Comparison of ENCODE assay signal across 7 cellular contexts in genomic region chr17:75096082-75096625, GRCh38. TPM values are rescaled to one million over a fixed set of nuclear protein-coding genes. Genes with fewer than 3 reads are reported as not detected.
A peak's percentile ranks its signal among the peaks of the same experiment; 100 is the strongest.
DNase-seq lines count a peak whose midpoint lies in the region; ATAC-seq, FAIRE-seq and TF ChIP-seq lines count a peak whose summit lies in the region.

No MANE protein-coding gene starts in this region.

- peaks cover 0 to 4% of the 10 kb centered on the region in 2 donors for H3K36me3 ChIP-seq in kidney (ENCODE audit: control insufficient read depth in 1 of 2, insufficient read depth in 2 of 2, low read length in 2 of 2)
- H3K36me3 ChIP-seq in upper lobe of right lung: peaks cover 19% of the 10 kb centered on the region
- H3K36me3 ChIP-seq in neural progenitor cell: no peaks in the 10 kb centered on the region

- H3K36me3 Mint-ChIP-seq in neural progenitor cell: no peaks in the 10 kb centered on the region

- H3K4me3 Mint-ChIP-seq in neural progenitor cell: no peak overlapping the region

- DNase-seq in HuH-7.5 (ENCODE audit: low spot score) (peak; percentile 74), amniotic epithelial cell (ENCODE audit: low read depth) (peak; percentile 70), kidney (peak; percentile 94), upper lobe of right lung (peak; percentile 93), NCI-H187 treated with DMSO at 0.1 percent for 48 hours (lab: John Stamatoyannopoulos, UW) (no peak), neural progenitor cell (ENCODE audit: low spot score) (no peak)

- no peak overlapping the region for H3K4me2 ChIP-seq in neural progenitor cell

- H3K9me3 ChIP-seq in kidney (ENCODE audit: control insufficient read depth in 1 of 2, low read length in 2 of 2) (no peaks in the 10 kb centered on the region), upper lobe of right lung (no peaks in the 10 kb centered on the region), neural progenitor cell (ENCODE audit: low read depth) (no peaks in the 10 kb centered on the region)

- TF ChIP-seq CTCF in kidney (IDR thresholded peaks at IDR 0.05; ENCODE audit: borderline replicate concordance, extremely low read depth, insufficient read depth) (no peak), upper lobe of right lung (IDR thresholded peaks at IDR 0.05) (no peak), neural progenitor cell (IDR thresholded peaks at IDR 0.05) (no peak)

- peak; percentile 92 for ATAC-seq in upper lobe of right lung
- ATAC-seq in HG03159 (IDR thresholded peaks at IDR 0.05; ENCODE audit: unreplicated experiment): no peak

- H3K9ac ChIP-seq in kidney (ENCODE audit: low read length in 2 of 2) (no peak overlapping the region), neural progenitor cell (no peak overlapping the region)

- H3K9me3 Mint-ChIP-seq in neural progenitor cell: no peaks in the 10 kb centered on the region

- H3K4me1 ChIP-seq in kidney (ENCODE audit: control insufficient read depth in 1 of 2, insufficient read depth in 1 of 2, low read depth in 1 of 2, low read length in 2 of 2) (peaks cover 3 to 28% of the 10 kb centered on the region in 2 donors), upper lobe of right lung (peaks cover 37% of the 10 kb centered on the region), neural progenitor cell (peaks cover 6% of the 10 kb centered on the region)

- no peak overlapping the region for H3K4me3 ChIP-seq in kidney (ENCODE audit: low read length in 2 of 2)
- H3K4me3 ChIP-seq in upper lobe of right lung: no peak overlapping the region
- H3K4me3 ChIP-seq in neural progenitor cell: no peak overlapping the region

- no peaks in the 10 kb centered on the region for H3K79me2 ChIP-seq in neural progenitor cell (ENCODE audit: low read depth)

- peaks cover 10% of the 10 kb centered on the region for H3K27me3 Mint-ChIP-seq in neural progenitor cell (ENCODE audit: insufficient read depth, low read depth)

- peaks cover 16% of the 10 kb centered on the region for H3K4me1 Mint-ChIP-seq in neural progenitor cell

- intact Hi-C loops in kidney (cut with DNase I): no loop called here
- intact Hi-C loops in upper lobe of right lung (cut with DNase I): no loop called here

- H3F3A ChIP-seq in neural progenitor cell (ENCODE audit: low read depth): peaks cover 1% of the 10 kb centered on the region

- H3K27ac ChIP-seq in kidney (ENCODE audit: low read depth in 2 of 2, low read length in 2 of 2) (no peak overlapping the region), upper lobe of right lung (peak overlapping the region; percentile 81), neural progenitor cell (no peak overlapping the region)

- no peak overlapping the region for H3K27ac Mint-ChIP-seq in neural progenitor cell

- no peak for FAIRE-seq in kidney (lab: Jason Lieb, UNC)

- no peaks in the 10 kb centered on the region for H4K20me1 ChIP-seq in neural progenitor cell (ENCODE audit: low read depth)

- no peaks in the 10 kb centered on the region for H3K27me3 ChIP-seq in upper lobe of right lung
- no peaks in the 10 kb centered on the region for H3K27me3 ChIP-seq in neural progenitor cell

- no peak overlapping the region for H2AFZ ChIP-seq in neural progenitor cell (replicated peaks)

RNA-seq across cellular contexts. Expression of gene SLC16A5, which starts 8.4 kb away (rescaled TPM):
- total RNA-seq in kidney: 184 TPM
- polyA plus RNA-seq in kidney (ENCODE audit: insufficient read depth, low read depth, low replicate concordance): 28.4 TPM
- total RNA-seq in upper lobe of right lung: 40.5 TPM
- 3.4 and 19.9 TPM in 2 replicates for total RNA-seq in neural progenitor cell (ENCODE audit: low replicate concordance)

RNA-seq across cellular contexts. Expression of gene ARMC7, which starts 13.6 kb away (rescaled TPM):
- total RNA-seq in kidney: 31.8 TPM
- 35.1 TPM for polyA plus RNA-seq in kidney (ENCODE audit: insufficient read depth, low read depth, low replicate concordance)
- total RNA-seq in upper lobe of right lung: 18.0 TPM
- total RNA-seq in neural progenitor cell (ENCODE audit: low replicate concordance): 1.9 and 4.3 TPM in 2 replicates

RNA-seq across cellular contexts. Expression of gene NT5C, which starts 35.4 kb away (rescaled TPM):
- total RNA-seq in kidney (59.4 TPM), upper lobe of right lung (35.8 TPM), neural progenitor cell (ENCODE audit: low replicate concordance) (45.8 and 117 TPM in 2 replicates)
- 74.9 TPM for polyA plus RNA-seq in kidney (ENCODE audit: insufficient read depth, low read depth, low replicate concordance)

RNA-seq across cellular contexts. Expression of gene KCTD2, which starts 49.1 kb away (rescaled TPM):
- 30.2 TPM for total RNA-seq in kidney
- 26.0 TPM for polyA plus RNA-seq in kidney (ENCODE audit: insufficient read depth, low read depth, low replicate concordance)
- 25.3 TPM for total RNA-seq in upper lobe of right lung
- 28.9 and 32.9 TPM in 2 replicates for total RNA-seq in neural progenitor cell (ENCODE audit: low replicate concordance)

RNA-seq across cellular contexts. Expression of gene ATP5PD, which starts 49.4 kb away (rescaled TPM):
- 261 TPM for total RNA-seq in kidney
- 916 TPM for polyA plus RNA-seq in kidney (ENCODE audit: insufficient read depth, low read depth, low replicate concordance)
- total RNA-seq in upper lobe of right lung: 155 TPM
- 209 and 268 TPM in 2 replicates for total RNA-seq in neural progenitor cell (ENCODE audit: low replicate concordance)

Comparison
In these comparisons a context has a peak if more than half of its experiments do, and no peak if none do; other contexts are left out.
1. DNase-seq: peak in HuH-7.5 (single experiment), amniotic epithelial cell (single experiment), kidney (single experiment) and upper lobe of right lung (single experiment); none in NCI-H187 treated with DMSO at 0.1 percent for 48 hours (single experiment) and neural progenitor cell (single experiment).